In the genomic region with DNA sequence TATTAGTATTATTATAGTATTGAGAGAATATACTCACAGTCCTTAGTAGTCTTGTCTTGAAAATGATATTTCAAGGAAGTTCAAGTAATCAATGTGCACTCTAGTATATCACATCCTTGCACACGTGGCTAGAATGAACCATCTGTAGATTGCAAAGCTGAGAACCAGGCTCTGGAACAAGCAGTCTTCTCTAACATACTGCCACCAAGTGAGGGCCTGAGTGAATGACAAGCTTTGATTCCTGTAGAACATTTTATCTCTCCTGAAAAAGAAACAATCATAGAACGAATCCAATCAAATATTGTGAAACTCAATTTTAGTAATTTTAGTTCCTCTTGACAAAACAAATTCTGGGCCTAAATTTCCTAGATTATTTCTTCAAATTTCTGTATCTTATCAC, we compare ENCODE assay signal across 8 cellular contexts. TPM values are rescaled to one million over a fixed set of nuclear protein-coding genes. Genes with fewer than 3 reads are reported as not detected.
DNase-seq lines count a peak whose midpoint lies in the region; ATAC-seq and TF ChIP-seq lines count a peak whose summit lies in the region.

No MANE protein-coding gene starts in this region.

- peak in 1 of 5 experiments; percentile 10 for TF ChIP-seq CTCF in tibial nerve (IDR thresholded peaks at IDR 0.05)

- H3K9me3 ChIP-seq in T-helper 17 cell (ENCODE audit: control insufficient read depth, low read length, poor library complexity, severe bottlenecking) (no peaks in the 10 kb centered on the region), tibial nerve (no peaks in the 10 kb centered on the region)

- no peak overlapping the region for H3K4me3 ChIP-seq in tibial nerve

- H3K4me3 Mint-ChIP-seq in T-helper 17 cell = no peak overlapping the region

- H3K36me3 Mint-ChIP-seq in T-helper 17 cell (ENCODE audit: low read depth) = no peaks in the 10 kb centered on the region

- peak; percentile 66 for ATAC-seq in HG02642 (IDR thresholded peaks at IDR 0.05; ENCODE audit: poor library complexity, unreplicated experiment)
- ATAC-seq in stimulated activated naive CD8-positive, alpha-beta T cell treated with anti-CD3 and anti-CD28 coated beads, Interleukin-15, Interleukin-2, amounts not matched to agents 100 U/mL and 50 U/mL, for 24 hours = no peak
- no peak for ATAC-seq in T-helper 17 cell

- TF ChIP-seq POLR2A in tibial nerve (IDR thresholded peaks at IDR 0.05) = no peak

- no peaks in the 10 kb centered on the region for H3K27me3 ChIP-seq in tibial nerve

- no peak overlapping the region for H3K27ac Mint-ChIP-seq in T-helper 17 cell

- H3K36me3 ChIP-seq in tibial nerve = no peaks in the 10 kb centered on the region

- WGBS in tibial nerve, 2 donors = 39 to 49% methylated on average over 2 of the region's 2 CpGs

- TF ChIP-seq EP300 in tibial nerve (IDR thresholded peaks at IDR 0.05) = no peak

- peaks cover 31% of the 10 kb centered on the region for H3K27me3 Mint-ChIP-seq in T-helper 17 cell

- no peaks in the 10 kb centered on the region for H3K4me1 ChIP-seq in tibial nerve

- H3K27ac ChIP-seq in tibial nerve = no peak overlapping the region

- DNase-seq in EH (ENCODE audit: low read depth) (peak; percentile 18), SHP77 (lab: John Stamatoyannopoulos, UW) (peak; percentile 23 to 33), left kidney (ENCODE audit: low read depth, low spot score) (peak; percentile 45), T-helper 17 cell (no peak), tibial nerve (ENCODE audit: low spot score in 2 of 2) (no peak)
- DNase-seq in stimulated activated naive CD8-positive, alpha-beta T cell treated with anti-CD3 and anti-CD28 coated beads, Interleukin-15, Interleukin-2, amounts not matched to agents 100 U/mL and 50 U/mL, for 24 hours = no peak
- DNase-seq in stimulated activated CD4-positive, alpha-beta T cell treated with anti-CD3 and anti-CD28 coated beads, Interleukin-2, amount 100 ng/mL, for 48 hours = no peak

- H3K4me1 Mint-ChIP-seq in T-helper 17 cell = no peaks in the 10 kb centered on the region

RNA-seq across cellular contexts. Expression of a gene that starts 55.3 kb away (rescaled TPM):
- total RNA-seq in T-helper 17 cell (not detected), tibial nerve (not detected)

Comparison
In these comparisons a context has a peak if more than half of its experiments do, and no peak if none do; other contexts are left out.
1. DNase-seq: peak in EH (single experiment), SHP77 (2 of 2) and left kidney (single experiment); none in stimulated activated naive CD8-positive, alpha-beta T cell treated with anti-CD3 and anti-CD28 coated beads, Interleukin-15, Interleukin-2, amounts not matched to agents 100 U/mL and 50 U/mL, for 24 hours (single experiment), T-helper 17 cell (0 of 3), stimulated activated CD4-positive, alpha-beta T cell treated with anti-CD3 and anti-CD28 coated beads, Interleukin-2, amount 100 ng/mL, for 48 hours (0 of 2) and tibial nerve (0 of 2).